8 cellular contexts compared by ENCODE assay signal in the genomic region with DNA sequence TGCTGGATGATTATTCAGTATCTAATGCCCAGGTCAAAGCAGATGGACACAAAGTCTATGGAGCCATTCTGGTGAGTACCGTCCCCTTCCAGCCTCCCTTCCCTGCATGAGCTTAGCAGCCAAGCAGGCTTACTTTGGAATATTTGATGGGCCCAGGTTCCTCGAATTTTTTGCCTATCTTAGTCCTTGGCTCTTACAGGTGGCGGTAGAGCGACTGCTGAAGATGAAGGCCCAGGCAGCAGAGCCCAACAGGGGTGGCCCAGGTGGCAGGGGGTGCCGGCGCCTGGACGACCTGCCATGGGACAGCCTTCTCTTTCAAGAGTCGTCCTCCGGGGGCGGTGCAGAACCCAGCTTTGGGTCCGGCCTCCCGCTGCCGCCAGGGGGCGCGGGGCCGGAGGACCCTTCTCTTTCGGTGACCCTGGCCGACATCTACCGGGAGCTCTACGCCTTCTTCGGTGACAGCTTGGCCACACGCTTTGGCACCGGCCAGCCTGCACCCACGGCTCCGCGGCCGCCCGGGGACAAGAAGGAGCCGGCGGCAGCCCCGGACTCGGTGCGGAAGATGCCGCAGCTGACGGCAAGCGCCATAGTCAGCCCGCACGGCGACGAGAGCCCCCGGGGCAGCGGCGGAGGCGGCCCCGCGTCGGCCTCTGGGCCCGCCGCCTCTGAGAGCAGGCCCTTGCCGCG. TPM values are rescaled to one million over a fixed set of nuclear protein-coding genes. Genes with fewer than 3 reads are reported as not detected.
DNase-seq lines count a peak whose midpoint lies in the region; ATAC-seq and TF ChIP-seq lines count a peak whose summit lies in the region.

No MANE protein-coding gene starts in this region.

- H3K27ac ChIP-seq in left lung, result peak overlapping the region; percentile 96 to 98

- intact Hi-C loops in left lung (cut with DNase I), result no loop called here

- ATAC-seq in HG03439 (IDR thresholded peaks at IDR 0.05; ENCODE audit: unreplicated experiment), result peak; percentile 57
- ATAC-seq in left lung, result peak; percentile 84

- TF ChIP-seq CTCF in BJ (IDR thresholded peaks at IDR 0.05; ENCODE audit: insufficient read depth, low read depth, low read length), result peak; percentile 100
- TF ChIP-seq CTCF in left lung (IDR thresholded peaks at IDR 0.05), result peak; percentile 90 to 97

- H3K9me3 ChIP-seq in left lung, result no peaks in the 10 kb centered on the region

- H3K4me3 ChIP-seq in BJ (ENCODE audit: low read depth, low read length) (peak overlapping the region; percentile 69), left lung (peak overlapping the region; percentile 91 to 96)

- CTCF ChIA-PET in BJ (lab: Yijun Ruan, JAX), result interaction anchor here (0.7 to 6.8 kb wide), 43 partner anchors 11 to 392 kb away, joined by 3 to 122 read pairs (median 5); partner anchors contain the start of genes BSCL2, GNG3, LRRN4CL and NXF1

- H3K4me1 ChIP-seq in left lung, result peaks cover 18 to 50% of the 10 kb centered on the region in 2 donors

- DNase-seq in BJ (ENCODE audit: low read depth) (peak; percentile 19), GM19238 (ENCODE audit: insufficient read length, low spot score) (peak; percentile 90), NCI-H526 (lab: John Stamatoyannopoulos, UW) (peak; percentile 80 to 93), dedifferentiated amniotic fluid mesenchymal stem cell (ENCODE audit: extremely low spot score) (peak; percentile 82), left lung (peak; percentile 88 to 97)
- DNase-seq in activated CD4-positive, alpha-beta T cell treated with anti-CD3 and anti-CD28 coated beads, Interleukin-2, amount 50 U/mL, for 24 hours (ENCODE audit: low read depth in 1 of 2, low spot score in 1 of 2), result peak; percentile 68 to 78
- DNase-seq in stimulated activated CD4-positive, alpha-beta T cell treated with anti-CD3 and anti-CD28 coated beads, Interleukin-2, amount 100 ng/mL, for 48 hours, result peak; percentile 79 to 82

- H3K27me3 ChIP-seq in BJ (ENCODE audit: control insufficient read depth, insufficient read depth, low read length), result no peaks in the 10 kb centered on the region
- no peaks in the 10 kb centered on the region for H3K27me3 ChIP-seq in left lung

- POLR2A ChIA-PET in BJ (lab: Charles Lee), result interaction anchor here (1.0 kb wide), 1 partner anchor 25 kb away, joined by 3 read pairs; the partner anchor contains the start of gene POLR2G

- H3K36me3 ChIP-seq in BJ (ENCODE audit: control insufficient read depth, insufficient read depth, low read length), result peaks cover 15% of the 10 kb centered on the region
- H3K36me3 ChIP-seq in left lung, result peaks cover 0 to 43% of the 10 kb centered on the region in 2 donors

RNA-seq across cellular contexts. Expression of gene TMEM179B, which starts 0.7 kb away (rescaled TPM):
- polyA plus RNA-seq in BJ (2011; rRNA removed), result 76.2 and 97.1 TPM in 2 replicates
- 50.7 and 110 TPM in 2 replicates for polyA minus RNA-seq in BJ (2011; rRNA and poly(A)+ RNA removed)
- 10 to 100 TPM; 52.7 to 58.7 TPM for total RNA-seq in left lung

RNA-seq across cellular contexts. Expression of gene TMEM223, which starts 5.3 kb away (rescaled TPM):
- 13.6 and 15.7 TPM in 2 replicates for polyA plus RNA-seq in BJ (2011; rRNA removed)
- 4.8 and 5.6 TPM in 2 replicates for polyA minus RNA-seq in BJ (2011; rRNA and poly(A)+ RNA removed)
- 10 to 100 TPM; 15.7 to 16.2 TPM for total RNA-seq in left lung

RNA-seq across cellular contexts. Expression of gene TAF6L, which starts 15.3 kb away (rescaled TPM):
- 9.1 and 17.0 TPM in 2 replicates for polyA plus RNA-seq in BJ (2011; rRNA removed)
- polyA minus RNA-seq in BJ (2011; rRNA and poly(A)+ RNA removed), result 12.2 and 19.0 TPM in 2 replicates
- 10 to 100 TPM; 14.5 to 24.9 TPM for total RNA-seq in left lung

RNA-seq across cellular contexts. Expression of gene NXF1, which starts 18.8 kb away (rescaled TPM):
- 37.8 and 51.0 TPM in 2 replicates for polyA plus RNA-seq in BJ (2011; rRNA removed)
- polyA minus RNA-seq in BJ (2011; rRNA and poly(A)+ RNA removed), result 23.9 and 30.7 TPM in 2 replicates
- 10 to 100 TPM; 67.8 to 73.0 TPM for total RNA-seq in left lung

RNA-seq across cellular contexts. Expression of gene POLR2G, which starts 25.1 kb away (rescaled TPM):
- 151 and 208 TPM in 2 replicates for polyA plus RNA-seq in BJ (2011; rRNA removed)
- polyA minus RNA-seq in BJ (2011; rRNA and poly(A)+ RNA removed), result 78.1 and 133 TPM in 2 replicates
- 10 to 100 TPM; 64.9 to 70.3 TPM for total RNA-seq in left lung

Comparison
In these comparisons a context has a peak if more than half of its experiments do, and no peak if none do; other contexts are left out.
1. Peak in every context shown above with its lines: DNase-seq, ATAC-seq, H3K4me3 ChIP-seq and H3K27ac ChIP-seq.
2. DNase-seq: peak in every context shown above with its lines; median percentile 92 in left lung; 90 in GM19238; 86 in NCI-H526; 82 in dedifferentiated amniotic fluid mesenchymal stem cell; 80 in stimulated activated CD4-positive, alpha-beta T cell treated with anti-CD3 and anti-CD28 coated beads, Interleukin-2, amount 100 ng/mL, for 48 hours; 73 in activated CD4-positive, alpha-beta T cell treated with anti-CD3 and anti-CD28 coated beads, Interleukin-2, amount 50 U/mL, for 24 hours; 19 in BJ.